ENCODE assay signal across 27 cellular contexts in the genomic region with DNA sequence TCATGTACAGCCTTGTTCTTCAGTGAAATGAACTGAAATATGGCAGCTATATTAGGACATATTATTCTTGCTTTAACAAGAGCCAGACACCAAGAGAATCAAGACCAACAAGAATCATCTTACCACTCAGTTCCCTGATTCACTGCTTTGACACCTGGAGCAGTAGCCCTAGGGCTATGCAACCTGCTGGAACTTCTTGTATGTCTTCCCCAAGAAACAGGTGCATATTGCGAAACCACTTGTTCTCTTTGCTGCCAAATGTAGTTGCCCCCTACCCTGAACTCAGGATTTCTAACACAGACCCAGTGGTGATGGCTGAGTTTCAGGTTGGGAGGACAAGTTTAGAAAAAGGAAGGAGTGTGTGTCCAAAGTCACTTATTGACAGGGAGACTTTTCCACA. TPM values are rescaled to one million over a fixed set of nuclear protein-coding genes. Genes with fewer than 3 reads are reported as not detected.
"Had no signal": no experiment of that assay in that cellular context is flagged by ENCODE, and none has a peak within 500 bp of the region (broad histone marks: within the 10 kb centered on the region; RNA-seq: fewer than 3 reads in every experiment).

No MANE protein-coding gene starts in this region.

- H3K36me3 ChIP-seq: ascending aorta, esophagus muscularis mucosa, left ventricle myocardium inferior, sigmoid colon, thyroid gland, upper lobe of right lung had no signal

- H3K4me3 ChIP-seq: ascending aorta, esophagus muscularis mucosa, left ventricle myocardium inferior, lung, mucosa of descending colon, sigmoid colon, smooth muscle cell, thyroid gland, upper lobe of right lung had no signal

- H3K4me2 ChIP-seq: smooth muscle cell had no signal

- H3K9me3 ChIP-seq: ascending aorta, esophagus muscularis mucosa, left ventricle myocardium inferior, mucosa of descending colon, sigmoid colon, thyroid gland, upper lobe of right lung had no signal

- H3K27ac ChIP-seq: ascending aorta, esophagus muscularis mucosa, sigmoid colon, thyroid gland, upper lobe of right lung had no signal

- H3K4me1 ChIP-seq: ascending aorta, esophagus muscularis mucosa, sigmoid colon, thyroid gland, upper lobe of right lung had no signal

- ATAC-seq: activated naive CD4-positive, alpha-beta T cell treated with anti-CD3 and anti-CD28 coated beads, Interleukin-2, amount 50 U/mL, for 72 hours; activated T-cell treated with anti-CD3 and anti-CD28 coated beads, Interleukin-2, amount 50 U/mL, for 72 hours; stimulated activated memory B cell treated with anti-CD40 and anti-IgM and Interleukin-4, amounts not matched to agents 10 μg/mL and 1 μg/mL and 100 μg/mL, for 72 hours; stimulated activated naive CD8-positive, alpha-beta T cell treated with anti-CD3 and anti-CD28 coated beads, Interleukin-15, amount 100 ng/mL, for 72 hours; upper lobe of right lung had no signal

- H3K27me3 ChIP-seq: ascending aorta, esophagus muscularis mucosa, sigmoid colon, thyroid gland, upper lobe of right lung had no signal

- DNase-seq: activated CD4-positive, alpha-beta T cell treated with anti-CD3 and anti-CD28 coated beads for 4 hours; activated CD4-positive, alpha-beta T cell treated with anti-CD3 and anti-CD28 coated beads, Interleukin-2, amount 50 U/mL, for 4 hours; activated CD4-positive, CD25-positive, alpha-beta regulatory T cell; activated naive CD4-positive, alpha-beta T cell; activated T-cell treated with anti-CD3 and anti-CD28 coated beads for 4 hours; activated T-cell treated with anti-CD3 and anti-CD28 coated beads, Interleukin-2, amount 50 U/mL, for 72 hours; caudate nucleus; cortex of kidney; foreskin melanocyte; left ventricle myocardium inferior; mucosa of descending colon; retina; sigmoid colon; stimulated activated CD4-positive, alpha-beta T cell treated with anti-CD3 and anti-CD28 coated beads, Interleukin-1b, Interleukin-23, amount 100 ng/mL, for 48 hours; stimulated activated CD4-positive, alpha-beta T cell treated with anti-CD3 and anti-CD28 coated beads, Interleukin-4, amount 100 ng/mL, for 4 hours; stimulated activated CD8-positive, alpha-beta memory T cell treated with anti-CD3 and anti-CD28 coated beads, Interleukin-4, amount 100 ng/mL, for 48 hours; stimulated activated naive CD8-positive, alpha-beta T cell treated with anti-CD3 and anti-CD28 coated beads, Interleukin-15, amount 100 ng/mL, for 72 hours; thyroid gland; upper lobe of right lung had no signal

RNA-seq across cellular contexts. Expression of gene WIPF3, which starts 46.1 kb away (rescaled TPM):
- total RNA-seq: activated naive CD4-positive, alpha-beta T cell treated with anti-CD3 and anti-CD28 coated beads, Interleukin-2, amount 50 U/mL, for 72 hours; activated T-cell treated with anti-CD3 and anti-CD28 coated beads, Interleukin-2, amount 50 U/mL, for 72 hours; osteoblast; T-helper 1 cell treated with Interleukin-12 subunit alpha and Interleukin-12 subunit beta and Interleukin-4 antibody, amounts not matched to agents 30 ng/mL and 1 ng/mL, for 36 hours had no signal
- polyA plus RNA-seq: smooth muscle cell had no signal
